In the genomic region with DNA sequence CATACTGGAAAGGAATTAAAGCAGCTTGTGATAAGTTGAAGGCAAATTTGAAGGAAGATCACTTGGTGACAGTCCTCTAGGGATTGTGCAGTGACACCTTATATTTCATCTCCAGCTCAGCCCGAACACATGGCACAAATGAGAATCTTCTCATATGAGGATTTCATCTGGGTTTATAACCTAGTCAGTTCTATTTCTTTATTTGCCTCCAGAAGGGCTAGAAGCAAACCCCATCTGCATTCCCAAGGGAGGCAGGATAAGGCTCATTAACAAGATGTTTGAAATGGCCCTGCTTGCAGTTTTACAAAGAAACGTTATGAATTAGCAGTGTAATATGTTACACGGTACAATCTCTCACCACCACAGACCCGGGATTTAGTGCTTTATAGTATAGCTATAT, we compare ENCODE assay signal across 17 cellular contexts.
"Had no signal": no experiment of that assay in that cellular context is flagged by ENCODE, and none has a peak within 500 bp of the region (broad histone marks: within the 10 kb centered on the region; RNA-seq: fewer than 3 reads in every experiment).

No MANE protein-coding gene starts in this region.

- H3K27me3 ChIP-seq: hepatocyte, tibial nerve, vagina had no signal

- H3K4me1 ChIP-seq: psoas muscle, vagina had no signal

- H2AFZ ChIP-seq: hepatocyte had no signal

- H3K36me3 Mint-ChIP-seq: activated CD8-positive, alpha-beta memory T cell treated with anti-CD3 and anti-CD28 coated beads, Interleukin-2, amount 10 ng/mL, durations not matched to agents 7 days and 5 days; activated naive CD8-positive, alpha-beta T cell treated with anti-CD3 and anti-CD28 coated beads for 36 hours; naive thymus-derived CD4-positive, alpha-beta T cell had no signal

- H3K9me3 ChIP-seq: psoas muscle, tibial nerve, vagina had no signal

- H3K36me3 ChIP-seq: tibial nerve, vagina had no signal

- H3K79me2 ChIP-seq: hepatocyte had no signal

- H3K4me3 Mint-ChIP-seq: activated CD4-positive, alpha-beta memory T cell treated with anti-CD3 and anti-CD28 coated beads, Interleukin-2, amount 10 ng/mL, durations not matched to agents 7 days and 5 days; activated CD8-positive, alpha-beta memory T cell treated with anti-CD3 and anti-CD28 coated beads, Interleukin-2, amount 10 ng/mL, durations not matched to agents 7 days and 5 days; activated naive CD8-positive, alpha-beta T cell treated with anti-CD3 and anti-CD28 coated beads for 36 hours; naive thymus-derived CD4-positive, alpha-beta T cell; stimulated activated naive CD8-positive, alpha-beta T cell treated with anti-CD3 and anti-CD28 coated beads, Interleukin-15, Interleukin-2, amounts not matched to agents 100 ng/mL and 50 ng/mL, for 24 hours had no signal

- H3K4me1 Mint-ChIP-seq: activated CD4-positive, alpha-beta memory T cell treated with anti-CD3 and anti-CD28 coated beads, Interleukin-2, amount 10 ng/mL, durations not matched to agents 7 days and 5 days; activated CD8-positive, alpha-beta memory T cell treated with anti-CD3 and anti-CD28 coated beads, Interleukin-2, amount 10 ng/mL, durations not matched to agents 7 days and 5 days; activated naive CD8-positive, alpha-beta T cell treated with anti-CD3 and anti-CD28 coated beads for 36 hours; naive thymus-derived CD4-positive, alpha-beta T cell had no signal

- H3K4me3 ChIP-seq: hepatocyte, psoas muscle, tibial nerve, vagina had no signal

- H3K27ac Mint-ChIP-seq: activated CD4-positive, alpha-beta memory T cell treated with anti-CD3 and anti-CD28 coated beads, Interleukin-2, amount 10 ng/mL, durations not matched to agents 7 days and 5 days; activated CD8-positive, alpha-beta memory T cell treated with anti-CD3 and anti-CD28 coated beads, Interleukin-2, amount 10 ng/mL, durations not matched to agents 7 days and 5 days; activated naive CD8-positive, alpha-beta T cell treated with anti-CD3 and anti-CD28 coated beads for 36 hours; naive thymus-derived CD4-positive, alpha-beta T cell; stimulated activated naive CD8-positive, alpha-beta T cell treated with anti-CD3 and anti-CD28 coated beads, Interleukin-15, Interleukin-2, amounts not matched to agents 100 ng/mL and 50 ng/mL, for 24 hours had no signal

- H3K4me2 ChIP-seq: hepatocyte had no signal

- H3K27ac ChIP-seq: hepatocyte, psoas muscle, tibial nerve, vagina had no signal

- DNase-seq: activated CD4-positive, alpha-beta memory T cell treated with anti-CD3 and anti-CD28 coated beads, Interleukin-2, amount 10 ng/mL, durations not matched to agents 7 days and 5 days; activated CD4-positive, alpha-beta T cell treated with anti-CD3 and anti-CD28 coated beads for 48 hours; activated CD4-positive, CD25-positive, alpha-beta regulatory T cell; activated CD8-positive, alpha-beta memory T cell treated with anti-CD3 and anti-CD28 coated beads, Interleukin-2, amount 10 ng/mL, durations not matched to agents 7 days and 5 days; activated naive CD4-positive, alpha-beta T cell; activated naive CD8-positive, alpha-beta T cell treated with anti-CD3 and anti-CD28 coated beads for 36 hours; amniotic stem cell; dermis blood vessel endothelial cell; effector memory CD4-positive, alpha-beta T cell; left cardiac atrium; naive thymus-derived CD4-positive, alpha-beta T cell; psoas muscle; right cardiac atrium had no signal

- H3K9me3 Mint-ChIP-seq: activated CD4-positive, alpha-beta memory T cell treated with anti-CD3 and anti-CD28 coated beads, Interleukin-2, amount 10 ng/mL, durations not matched to agents 7 days and 5 days; activated naive CD8-positive, alpha-beta T cell treated with anti-CD3 and anti-CD28 coated beads for 36 hours; naive thymus-derived CD4-positive, alpha-beta T cell; stimulated activated naive CD8-positive, alpha-beta T cell treated with anti-CD3 and anti-CD28 coated beads, Interleukin-15, Interleukin-2, amounts not matched to agents 100 ng/mL and 50 ng/mL, for 24 hours had no signal

- ATAC-seq: activated CD8-positive, alpha-beta memory T cell treated with anti-CD3 and anti-CD28 coated beads, Interleukin-2, amount 10 ng/mL, durations not matched to agents 7 days and 5 days; left cardiac atrium; naive thymus-derived CD4-positive, alpha-beta T cell; psoas muscle; right cardiac atrium had no signal
